ENCODE assay signal across 17 cellular contexts in genomic region chr14:57999471-57999870, GRCh38.
DNase-seq lines count a peak whose midpoint lies in the region; ATAC-seq and TF ChIP-seq lines count a peak whose summit lies in the region.
"Had no signal": no experiment of that assay in that cellular context is flagged by ENCODE, and none has a peak within 500 bp of the region (broad histone marks: within the 10 kb centered on the region; RNA-seq: fewer than 3 reads in every experiment).

No MANE protein-coding gene starts in this region.

- H3K9me3 ChIP-seq in breast epithelium (no peaks in the 10 kb centered on the region), thoracic aorta (no peaks in the 10 kb centered on the region)
- H3K9me3 ChIP-seq: A549; BLaER1 treated with 17β-estradiol and CSF1 and Interleukin-3, amounts not matched to agents 10 nM and 100 nM had no signal

- peaks cover 37% of the 10 kb centered on the region for H3K4me1 Mint-ChIP-seq in MCF 10A (ENCODE audit: insufficient read depth, unreplicated experiment)
- H3K4me1 Mint-ChIP-seq in activated T-helper 2 cell treated with anti-CD3 and anti-CD28 coated beads, Interferon-gamma antibody, Interleukin-2, Interleukin-4, amounts not matched to agents 10 μg/mL and 5 μg/mL and 100 μg/mL, durations not matched to agents 14 hours and 24 hours and 36 hours (ENCODE audit: low read depth): no peaks in the 10 kb centered on the region
- H3K4me1 Mint-ChIP-seq: B cell, H9 had no signal

- no TSS peak for BruUV-seq in MCF 10A (replicated peaks; lab: Mats Ljungman, UMichigan)

- H3K4me1 ChIP-seq in breast epithelium (no peaks in the 10 kb centered on the region), thoracic aorta (ENCODE audit: control insufficient read depth in 1 of 2, low read depth in 2 of 2) (peaks cover 0 to under 1% of the 10 kb centered on the region in 2 donors)
- H3K4me1 ChIP-seq: A549 had no signal

- no peaks in the 10 kb centered on the region for H3K27me3 Mint-ChIP-seq in MCF 10A (ENCODE audit: insufficient read depth, unreplicated experiment)
- peaks cover 2% of the 10 kb centered on the region for H3K27me3 Mint-ChIP-seq in activated T-helper 2 cell treated with anti-CD3 and anti-CD28 coated beads, Interferon-gamma antibody, Interleukin-2, Interleukin-4, amounts not matched to agents 10 μg/mL and 5 μg/mL and 100 μg/mL, durations not matched to agents 14 hours and 24 hours and 36 hours (ENCODE audit: low read depth)

- ATAC-seq in thoracic aorta (ENCODE audit: insufficient number of reproducible peaks, low FRiP score, low read depth): peak; percentile 83
- ATAC-seq in HG03045 (IDR thresholded peaks at IDR 0.05; ENCODE audit: unreplicated experiment): no peak
- ATAC-seq: A549; CD8-positive, alpha-beta T cell had no signal

- POLR2A ChIA-PET in MCF 10A (lab: Yijun Ruan, JAX): interaction anchor here (1.0 to 1.1 kb wide), 2 partner anchors 11 to 40 kb away, joined by 5 read pairs; no protein-coding TSS in a partner anchor

- H3K36me3 Mint-ChIP-seq in MCF 10A (ENCODE audit: insufficient read depth, unreplicated experiment): no peaks in the 10 kb centered on the region
- H3K36me3 Mint-ChIP-seq in activated T-helper 2 cell treated with anti-CD3 and anti-CD28 coated beads, Interferon-gamma antibody, Interleukin-2, Interleukin-4, amounts not matched to agents 10 μg/mL and 5 μg/mL and 100 μg/mL, durations not matched to agents 14 hours and 24 hours and 36 hours (ENCODE audit: low read depth): no peaks in the 10 kb centered on the region
- H3K36me3 Mint-ChIP-seq: CD8-positive, alpha-beta T cell had no signal

- no peak for TF ChIP-seq CTCF in MCF 10A (IDR thresholded peaks at IDR 0.05; ENCODE audit: unreplicated experiment)
- TF ChIP-seq CTCF in breast epithelium (IDR thresholded peaks at IDR 0.05): no peak
- TF ChIP-seq CTCF in thoracic aorta (IDR thresholded peaks at IDR 0.05): no peak

- CTCF ChIA-PET in MCF 10A (lab: Yijun Ruan, JAX): interaction anchor here (1.0 to 1.1 kb wide), 2 partner anchors 23 to 128 kb away, joined by 3 to 4 read pairs; no protein-coding TSS in a partner anchor

- H3K27ac ChIP-seq in breast epithelium: no peak overlapping the region
- peak overlapping the region in 1 of 2 donors; percentile 45 for H3K27ac ChIP-seq in thoracic aorta
- H3K27ac ChIP-seq: 22Rv1; A549; BLaER1 treated with 17β-estradiol and CSF1 and Interleukin-3, amounts not matched to agents 10 nM and 100 nM had no signal

- intact Hi-C loops in MCF 10A (cut with micrococcal nuclease): no loop called here
- intact Hi-C loops in breast epithelium (cut with DNase I; ENCODE audit: low total_unique reads): no loop called here
- intact Hi-C loops in activated T-helper 2 cell treated with anti-CD3 and anti-CD28 coated beads, Interferon-gamma antibody, Interleukin-2, Interleukin-4, amounts not matched to agents 10 μg/mL and 5 μg/mL and 100 μg/mL, durations not matched to agents 14 hours and 24 hours and 36 hours (cut with micrococcal nuclease): no loop called here

- H3K4me3 Mint-ChIP-seq in MCF 10A (ENCODE audit: unreplicated experiment): peak overlapping the region; percentile 24
- no peak overlapping the region for H3K4me3 Mint-ChIP-seq in activated T-helper 2 cell treated with anti-CD3 and anti-CD28 coated beads, Interferon-gamma antibody, Interleukin-2, Interleukin-4, amounts not matched to agents 10 μg/mL and 5 μg/mL and 100 μg/mL, durations not matched to agents 14 hours and 24 hours and 36 hours (ENCODE audit: low read depth)
- H3K4me3 Mint-ChIP-seq: B cell; CD8-positive, alpha-beta T cell; H9 had no signal

- peak overlapping the region; percentile 6 for H3K27ac Mint-ChIP-seq in MCF 10A (ENCODE audit: low read depth, unreplicated experiment)
- H3K27ac Mint-ChIP-seq in activated T-helper 2 cell treated with anti-CD3 and anti-CD28 coated beads, Interferon-gamma antibody, Interleukin-2, Interleukin-4, amounts not matched to agents 10 μg/mL and 5 μg/mL and 100 μg/mL, durations not matched to agents 14 hours and 24 hours and 36 hours: no peak overlapping the region
- H3K27ac Mint-ChIP-seq: B cell; CD8-positive, alpha-beta T cell; H9 had no signal

- H3K4me3 ChIP-seq in breast epithelium (peak overlapping the region in 1 of 3 donors; percentile 23), thoracic aorta (peak overlapping the region; percentile 45)
- H3K4me3 ChIP-seq: A549; BLaER1 treated with 17β-estradiol and CSF1 and Interleukin-3, amounts not matched to agents 10 nM and 100 nM had no signal

- no peaks in the 10 kb centered on the region for H3K9me3 Mint-ChIP-seq in MCF 10A (ENCODE audit: unreplicated experiment)
- no peaks in the 10 kb centered on the region for H3K9me3 Mint-ChIP-seq in activated T-helper 2 cell treated with anti-CD3 and anti-CD28 coated beads, Interferon-gamma antibody, Interleukin-2, Interleukin-4, amounts not matched to agents 10 μg/mL and 5 μg/mL and 100 μg/mL, durations not matched to agents 14 hours and 24 hours and 36 hours
- H3K9me3 Mint-ChIP-seq: CD8-positive, alpha-beta T cell; H9 had no signal

- DNase-seq in MCF 10A (ENCODE audit: unreplicated experiment) (peak; percentile 6), breast epithelium (ENCODE audit: low spot score in 2 of 2) (no peak), cerebellar nuclear complex (lab: John Stamatoyannopoulos, UW) (peak; percentile 16 to 77), thoracic aorta (ENCODE audit: low spot score) (no peak)
- no peak for DNase-seq in stimulated activated CD4-positive, alpha-beta T cell treated with anti-CD3 and anti-CD28 coated beads, Interleukin-15, amount 100 ng/mL, for 24 hours
- no peak for DNase-seq in activated T-helper 2 cell treated with anti-CD3 and anti-CD28 coated beads, Interferon-gamma antibody, Interleukin-2, Interleukin-4, amounts not matched to agents 10 μg/mL and 5 μg/mL and 100 μg/mL, durations not matched to agents 14 hours and 24 hours and 36 hours (ENCODE audit: low spot score)
- DNase-seq: CD8-positive, alpha-beta T cell; DMS 273 treated with DMSO at 0.1 percent for 48 hours; DMS53; DND-41; EL; H9 had no signal

- no peaks in the 10 kb centered on the region for H3K36me3 ChIP-seq in breast epithelium
- no peaks in the 10 kb centered on the region for H3K36me3 ChIP-seq in thoracic aorta
- H3K36me3 ChIP-seq: BLaER1 treated with 17β-estradiol and CSF1 and Interleukin-3, amounts not matched to agents 10 nM and 100 nM had no signal

- no peak for TF ChIP-seq POLR2A in breast epithelium (IDR thresholded peaks at IDR 0.05)

- H3K27me3 ChIP-seq in breast epithelium (no peaks in the 10 kb centered on the region), thoracic aorta (replicated peaks; ENCODE audit: insufficient read depth) (no peaks in the 10 kb centered on the region)
- H3K27me3 ChIP-seq: BLaER1 treated with 17β-estradiol and CSF1 and Interleukin-3, amounts not matched to agents 10 nM and 100 nM had no signal

Comparison
In these comparisons a context has a peak if more than half of its experiments do, and no peak if none do; other contexts are left out.
1. DNase-seq: peak in MCF 10A (single experiment) and cerebellar nuclear complex (2 of 2); none in breast epithelium (0 of 2), thoracic aorta (single experiment), stimulated activated CD4-positive, alpha-beta T cell treated with anti-CD3 and anti-CD28 coated beads, Interleukin-15, amount 100 ng/mL, for 24 hours (single experiment) and activated T-helper 2 cell treated with anti-CD3 and anti-CD28 coated beads, Interferon-gamma antibody, Interleukin-2, Interleukin-4, amounts not matched to agents 10 μg/mL and 5 μg/mL and 100 μg/mL, durations not matched to agents 14 hours and 24 hours and 36 hours (single experiment).